1 cellular context compared by ENCODE assay signal in the genomic region with DNA sequence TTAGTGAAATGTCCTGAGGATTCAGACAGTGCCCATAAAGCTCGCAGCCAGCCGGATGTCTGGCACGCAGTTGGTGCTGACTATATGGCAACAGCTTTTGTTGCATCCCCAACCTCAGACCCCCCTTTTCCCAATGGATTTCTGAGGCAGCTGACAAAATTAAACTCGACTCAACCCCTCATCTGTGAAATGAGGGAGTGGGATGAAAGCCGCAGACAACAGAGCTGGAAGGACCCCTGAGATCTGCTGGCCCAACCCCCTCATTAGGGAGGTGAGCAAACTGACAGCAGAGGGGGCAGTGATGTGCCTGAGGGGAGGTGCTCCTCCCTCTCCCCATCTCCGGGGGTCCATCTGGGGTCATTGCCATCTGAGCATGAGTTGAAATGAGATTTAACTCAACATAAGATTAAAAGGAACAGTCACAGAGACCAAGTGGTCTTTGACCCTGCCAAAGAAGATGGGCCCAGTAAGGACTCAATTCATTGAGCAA.
TF ChIP-seq lines count a peak whose summit lies in the region.

No MANE protein-coding gene starts in this region.

TF ChIP-seq in K562, 482 proteins besides CTCF, POLR2A, EP300 and RAD21 (continued from another document):
- no peak for TF ChIP-seq ZNF780A (CRISPR knock-in tag; IDR thresholded peaks at IDR 0.05)
- no peak for TF ChIP-seq CHD4 (IDR thresholded peaks at IDR 0.05; ENCODE audit: insufficient read depth, insufficient replicate concordance, low read depth, low read length, poor library complexity, severe bottlenecking)
- no peak for TF ChIP-seq TCF7 (IDR thresholded peaks at IDR 0.05; ENCODE audit: borderline replicate concordance)
- no peak for TF ChIP-seq ZC3H8 (IDR thresholded peaks at IDR 0.05)
- TF ChIP-seq ZC3H11A (IDR thresholded peaks at IDR 0.05; ENCODE audit: low read depth, low read length) = no peak
- TF ChIP-seq MNT (conservative IDR thresholded peaks at IDR 0.05) = no peak
- no peak for TF ChIP-seq MXI1 (IDR thresholded peaks at IDR 0.05; ENCODE audit: low read depth, low read length)
